ENCODE assay signal across 8 cellular contexts in the genomic region with DNA sequence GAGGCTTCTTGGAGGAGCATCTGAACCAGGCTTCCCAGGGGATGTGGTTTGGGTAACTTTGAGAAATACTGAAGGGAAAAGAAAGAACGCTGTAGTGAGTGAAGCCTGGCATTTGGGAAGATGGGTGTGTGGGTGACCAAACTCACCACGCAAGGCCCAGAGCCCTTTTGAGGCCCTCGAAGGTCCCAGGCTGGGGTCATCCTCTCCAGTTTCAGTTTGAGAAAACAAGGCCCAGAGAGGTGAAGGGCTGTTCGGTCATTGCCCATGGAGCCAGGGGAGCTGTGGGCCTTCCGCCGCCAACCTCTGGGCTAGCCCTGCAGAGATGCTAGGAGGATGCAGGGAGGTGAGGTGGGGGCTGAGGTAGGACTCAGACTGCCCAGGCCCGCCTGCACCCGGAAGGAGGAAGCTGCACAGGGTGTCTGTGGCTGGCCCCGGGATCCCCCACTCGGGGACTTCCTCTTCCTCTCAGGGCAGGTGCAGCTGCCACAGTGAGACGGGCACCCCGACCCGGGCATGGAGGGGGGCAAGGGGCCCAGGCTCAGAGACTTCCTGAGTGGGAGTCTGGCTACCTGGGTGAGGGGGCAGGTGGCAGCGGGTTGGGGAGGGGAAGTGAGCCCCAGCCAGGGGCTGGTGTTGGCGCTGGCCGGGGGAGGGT. TPM values are rescaled to one million over a fixed set of nuclear protein-coding genes. Genes with fewer than 3 reads are reported as not detected.
DNase-seq lines count a peak whose midpoint lies in the region; ATAC-seq and TF ChIP-seq lines count a peak whose summit lies in the region.

A gene with protein sequence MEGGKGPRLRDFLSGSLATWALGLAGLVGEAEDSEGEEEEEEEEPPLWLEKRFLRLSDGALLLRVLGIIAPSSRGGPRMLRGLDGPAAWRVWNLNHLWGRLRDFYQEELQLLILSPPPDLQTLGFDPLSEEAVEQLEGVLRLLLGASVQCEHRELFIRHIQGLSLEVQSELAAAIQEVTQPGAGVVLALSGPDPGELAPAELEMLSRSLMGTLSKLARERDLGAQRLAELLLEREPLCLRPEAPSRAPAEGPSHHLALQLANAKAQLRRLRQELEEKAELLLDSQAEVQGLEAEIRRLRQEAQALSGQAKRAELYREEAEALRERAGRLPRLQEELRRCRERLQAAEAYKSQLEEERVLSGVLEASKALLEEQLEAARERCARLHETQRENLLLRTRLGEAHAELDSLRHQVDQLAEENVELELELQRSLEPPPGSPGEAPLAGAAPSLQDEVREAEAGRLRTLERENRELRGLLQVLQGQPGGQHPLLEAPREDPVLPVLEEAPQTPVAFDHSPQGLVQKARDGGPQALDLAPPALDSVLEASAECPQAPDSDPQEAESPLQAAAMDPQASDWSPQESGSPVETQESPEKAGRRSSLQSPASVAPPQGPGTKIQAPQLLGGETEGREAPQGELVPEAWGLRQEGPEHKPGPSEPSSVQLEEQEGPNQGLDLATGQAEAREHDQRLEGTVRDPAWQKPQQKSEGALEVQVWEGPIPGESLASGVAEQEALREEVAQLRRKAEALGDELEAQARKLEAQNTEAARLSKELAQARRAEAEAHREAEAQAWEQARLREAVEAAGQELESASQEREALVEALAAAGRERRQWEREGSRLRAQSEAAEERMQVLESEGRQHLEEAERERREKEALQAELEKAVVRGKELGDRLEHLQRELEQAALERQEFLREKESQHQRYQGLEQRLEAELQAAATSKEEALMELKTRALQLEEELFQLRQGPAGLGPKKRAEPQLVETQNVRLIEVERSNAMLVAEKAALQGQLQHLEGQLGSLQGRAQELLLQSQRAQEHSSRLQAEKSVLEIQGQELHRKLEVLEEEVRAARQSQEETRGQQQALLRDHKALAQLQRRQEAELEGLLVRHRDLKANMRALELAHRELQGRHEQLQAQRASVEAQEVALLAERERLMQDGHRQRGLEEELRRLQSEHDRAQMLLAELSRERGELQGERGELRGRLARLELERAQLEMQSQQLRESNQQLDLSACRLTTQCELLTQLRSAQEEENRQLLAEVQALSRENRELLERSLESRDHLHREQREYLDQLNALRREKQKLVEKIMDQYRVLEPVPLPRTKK (N-terminal part only) (plus strand): TSS at position 451 of the 655 bp plus-strand sequence. CDS start 63 bp downstream, at position 514.

- H4K20me1 ChIP-seq in mammary epithelial cell (ENCODE audit: insufficient read depth, low read length): no peaks in the 10 kb centered on the region

- dilution Hi-C loops in mammary epithelial cell (cut with HindIII; ENCODE audit: low sequenced_read_pairs): no loop called here

- H3K4me1 Mint-ChIP-seq in MCF 10A (ENCODE audit: insufficient read depth, unreplicated experiment): peaks cover 15% of the 10 kb centered on the region
- H3K4me1 Mint-ChIP-seq in activated CD8-positive, alpha-beta T cell treated with anti-CD3 and anti-CD28 coated beads, Interleukin-2, amount 10 ng/mL, durations not matched to agents 7 days and 5 days (ENCODE audit: low read depth): peaks cover 53% of the 10 kb centered on the region
- H3K4me1 Mint-ChIP-seq in glutamatergic neuron (ENCODE audit: low read depth, unreplicated experiment): peaks cover 28% of the 10 kb centered on the region

- H3K27ac ChIP-seq in mammary epithelial cell (ENCODE audit: insufficient read depth, low read depth, low read length) (no peak within 1 kb of the TSS), A673 (ENCODE audit: low read depth, low read length, poor library complexity, severe bottlenecking) (no peak within 1 kb of the TSS)

- POLR2A ChIA-PET in MCF 10A (lab: Yijun Ruan, JAX) (interaction anchor here (1.2 to 15.4 kb wide), 2 partner anchors 22 to 68 kb away, joined by 3 to 285 read pairs; a partner anchor contains a TSS), A673 (lab: Charles Lee; ENCODE audit: low non-redundant PET) (no interaction called here)
- POLR2A ChIA-PET in activated CD8-positive, alpha-beta T cell treated with anti-CD3 and anti-CD28 coated beads, Interleukin-2, amount 10 ng/mL, durations not matched to agents 7 days and 5 days (lab: Charles Lee): interaction anchor here (0.6 to 4.3 kb wide), 11 partner anchors 8 to 567 kb away, joined by 3 to 37 read pairs (median 4); a partner anchor contains a TSS

- 80% methylated on average over 8 of the region's 16 CpGs for WGBS in mammary epithelial cell (ENCODE audit: low coverage, missing lambda C conversion rate)

- H3K27ac Mint-ChIP-seq in MCF 10A (ENCODE audit: low read depth, unreplicated experiment): peak within 1 kb of the TSS; percentile 7
- H3K27ac Mint-ChIP-seq in activated CD8-positive, alpha-beta T cell treated with anti-CD3 and anti-CD28 coated beads, Interleukin-2, amount 10 ng/mL, durations not matched to agents 7 days and 5 days: peak within 1 kb of the TSS; percentile 91
- peak within 1 kb of the TSS; percentile 82 for H3K27ac Mint-ChIP-seq in glutamatergic neuron (ENCODE audit: unreplicated experiment)

- H3K36me3 Mint-ChIP-seq in MCF 10A (ENCODE audit: insufficient read depth, unreplicated experiment) (no peaks in the 10 kb centered on the region), glutamatergic neuron (ENCODE audit: unreplicated experiment) (peaks cover 4% of the 10 kb centered on the region)
- peaks cover 38% of the 10 kb centered on the region for H3K36me3 Mint-ChIP-seq in activated CD8-positive, alpha-beta T cell treated with anti-CD3 and anti-CD28 coated beads, Interleukin-2, amount 10 ng/mL, durations not matched to agents 7 days and 5 days (ENCODE audit: low read depth)

- no peaks in the 10 kb centered on the region for H3K27me3 ChIP-seq in mammary epithelial cell (ENCODE audit: insufficient read depth, low read length)
- no peaks in the 10 kb centered on the region for H3K27me3 ChIP-seq in A673 (replicated peaks; ENCODE audit: insufficient read depth, low read depth, low read length, poor library complexity)

- H3K9me3 ChIP-seq in mammary epithelial cell (replicated peaks; ENCODE audit: insufficient read depth, low read length): no peaks in the 10 kb centered on the region
- H3K9me3 ChIP-seq in A673 (ENCODE audit: low read depth, low read length, poor library complexity, severe bottlenecking): no peaks in the 10 kb centered on the region

- H3K9me3 Mint-ChIP-seq in MCF 10A (ENCODE audit: unreplicated experiment): no peaks in the 10 kb centered on the region
- no peaks in the 10 kb centered on the region for H3K9me3 Mint-ChIP-seq in activated CD8-positive, alpha-beta T cell treated with anti-CD3 and anti-CD28 coated beads, Interleukin-2, amount 10 ng/mL, durations not matched to agents 7 days and 5 days (ENCODE audit: insufficient read depth)
- H3K9me3 Mint-ChIP-seq in glutamatergic neuron (ENCODE audit: unreplicated experiment): peaks cover 19% of the 10 kb centered on the region

- H3K27me3 Mint-ChIP-seq in MCF 10A (ENCODE audit: insufficient read depth, unreplicated experiment) (no peaks in the 10 kb centered on the region), glutamatergic neuron (ENCODE audit: unreplicated experiment) (peaks cover 8% of the 10 kb centered on the region)
- no peaks in the 10 kb centered on the region for H3K27me3 Mint-ChIP-seq in activated CD8-positive, alpha-beta T cell treated with anti-CD3 and anti-CD28 coated beads, Interleukin-2, amount 10 ng/mL, durations not matched to agents 7 days and 5 days (ENCODE audit: low read depth)

- DNase-seq in MCF 10A (ENCODE audit: unreplicated experiment): no peak
- no peak for DNase-seq in mammary epithelial cell
- peak; percentile 58 to 68 for DNase-seq in Kasumi-1 (lab: John Stamatoyannopoulos, UW)
- peak; percentile 91 for DNase-seq in activated CD8-positive, alpha-beta T cell treated with anti-CD3 and anti-CD28 coated beads, Interleukin-2, amount 10 ng/mL, durations not matched to agents 7 days and 5 days
- no peak for DNase-seq in glutamatergic neuron
- peak; percentile 85 for DNase-seq in stimulated activated CD4-positive, alpha-beta T cell treated with anti-CD3 and anti-CD28 coated beads, Interleukin-1b, Interleukin-23, amount 100 ng/mL, for 48 hours
- no peak for DNase-seq in A673 (ENCODE audit: low spot score)
- DNase-seq in NCI-H1048 (lab: John Stamatoyannopoulos, UW): no peak

- no TSS peak for BruUV-seq in MCF 10A (replicated peaks; lab: Mats Ljungman, UMichigan)
- BruUV-seq in mammary epithelial cell (replicated peaks; lab: Mats Ljungman, UMichigan): no TSS peak
- BruUV-seq in A673 (replicated peaks; lab: Mats Ljungman, UMichigan): no TSS peak

- peaks cover 19% of the 10 kb centered on the region for H3K4me1 ChIP-seq in mammary epithelial cell (ENCODE audit: insufficient read depth, low read length)
- H3K4me1 ChIP-seq in A673 (ENCODE audit: insufficient read depth, low read length, poor library complexity, severe bottlenecking): no peaks in the 10 kb centered on the region

- H3K36me3 ChIP-seq in mammary epithelial cell (ENCODE audit: insufficient read depth, low read length) (no peaks in the 10 kb centered on the region), A673 (ENCODE audit: insufficient read depth, low read length, poor library complexity, severe bottlenecking) (no peaks in the 10 kb centered on the region)

- peak; percentile 80 for ATAC-seq in activated CD8-positive, alpha-beta T cell treated with anti-CD3 and anti-CD28 coated beads, Interleukin-2, amount 10 ng/mL, durations not matched to agents 7 days and 5 days

- CTCF ChIA-PET in MCF 10A (lab: Yijun Ruan, JAX) (interaction anchor here (0.6 to 11.4 kb wide), 4 partner anchors 15 to 151 kb away, joined by 3 to 135 read pairs (median 31); no protein-coding TSS in a partner anchor), mammary epithelial cell (lab: Charles Lee; ENCODE audit: low non-redundant PET) (no interaction called here), A673 (lab: Charles Lee) (no interaction called here)
- CTCF ChIA-PET in activated CD8-positive, alpha-beta T cell treated with anti-CD3 and anti-CD28 coated beads, Interleukin-2, amount 10 ng/mL, durations not matched to agents 7 days and 5 days (lab: Charles Lee): interaction anchor here (1.3 to 5.3 kb wide), 5 partner anchors 9 to 99 kb away, joined by 3 to 47 read pairs (median 9); a partner anchor contains a TSS

- no peak within 1 kb of the TSS for H3K4me3 ChIP-seq in mammary epithelial cell (replicated peaks in 1 of 3; ENCODE audit: insufficient read depth in 1 of 3, low read depth in 2 of 3, low read length in 3 of 3)
- no peak within 1 kb of the TSS for H3K4me3 ChIP-seq in A673 (ENCODE audit: low read depth, low read length, poor library complexity, severe bottlenecking)

- no peak within 1 kb of the TSS for H3K4me2 ChIP-seq in mammary epithelial cell (ENCODE audit: insufficient read depth, low read depth, low read length)

- H3K4me3 Mint-ChIP-seq in MCF 10A (ENCODE audit: unreplicated experiment) (no peak within 1 kb of the TSS), glutamatergic neuron (ENCODE audit: unreplicated experiment) (peak within 1 kb of the TSS; percentile 81)
- H3K4me3 Mint-ChIP-seq in activated CD8-positive, alpha-beta T cell treated with anti-CD3 and anti-CD28 coated beads, Interleukin-2, amount 10 ng/mL, durations not matched to agents 7 days and 5 days: peak within 1 kb of the TSS; percentile 80

- no peak for TF ChIP-seq CTCF in MCF 10A (IDR thresholded peaks at IDR 0.05; ENCODE audit: unreplicated experiment)
- TF ChIP-seq CTCF in mammary epithelial cell (conservative IDR thresholded peaks at IDR 0.05 in 1 of 2, IDR thresholded peaks at IDR 0.05 in 1 of 2; ENCODE audit: extremely low read depth in 1 of 2, insufficient read depth in 1 of 2, low read depth in 1 of 2, low read length in 2 of 2): no peak
- no peak for TF ChIP-seq CTCF in glutamatergic neuron (IDR thresholded peaks at IDR 0.05; ENCODE audit: partially characterized antibody, unreplicated experiment)
- no peak for TF ChIP-seq CTCF in A673 (conservative IDR thresholded peaks at IDR 0.05; ENCODE audit: low read depth, low read length)

- in situ Hi-C loops in mammary epithelial cell (cut with MboI; ENCODE audit: low sequenced_read_pairs in 2 of 2): no loop called here

- intact Hi-C loops in MCF 10A (cut with micrococcal nuclease) (no loop called here), mammary epithelial cell (cut with micrococcal nuclease) (loop anchor here (5.0 kb wide), 1 partner anchor 88 kb away; a partner anchor contains a TSS), A673 (cut with micrococcal nuclease; ENCODE audit: unreplicated experiment) (no loop called here)

- H2AFZ ChIP-seq in mammary epithelial cell (ENCODE audit: low read depth, low read length): no peak within 1 kb of the TSS

- H3K79me2 ChIP-seq in mammary epithelial cell (ENCODE audit: insufficient read depth, low read length): no peaks in the 10 kb centered on the region

- no peak within 1 kb of the TSS for H3K9ac ChIP-seq in mammary epithelial cell (ENCODE audit: insufficient read depth, low read length)

RNA-seq across cellular contexts. Expression of the gene that starts here (rescaled TPM):
- total RNA-seq in MCF 10A (2022) (4.2 and 6.0 TPM in 2 replicates), mammary epithelial cell (1 to 10 TPM; 1.8 to 7.1 TPM), glutamatergic neuron (ENCODE audit: unreplicated experiment) (83.6 TPM), A673 (2021) (0.47 and 0.76 TPM in 2 replicates)
- polyA plus RNA-seq in mammary epithelial cell: 4.6 TPM
- 6.4 TPM for polyA minus RNA-seq in mammary epithelial cell
- 100 to 1,000 TPM; 127 TPM for total RNA-seq in activated CD8-positive, alpha-beta T cell treated with anti-CD3 and anti-CD28 coated beads, Interleukin-2, amount 10 ng/mL, durations not matched to agents 7 days and 5 days

Comparison
In these comparisons a context has a peak if more than half of its experiments do, and no peak if none do; other contexts are left out.
1. RNA of the gene that starts here (total RNA-seq): 127 TPM in activated CD8-positive, alpha-beta T cell treated with anti-CD3 and anti-CD28 coated beads, Interleukin-2, amount 10 ng/mL, durations not matched to agents 7 days and 5 days and 83.6 TPM in glutamatergic neuron (single experiment); 1.8 to 7.1 TPM in mammary epithelial cell, 4.2 to 6.0 TPM in MCF 10A and 0.47 to 0.76 TPM in A673; every median in the first group is over 10 times any median in the second.
2. CTCF ChIA-PET loops: an anchor here in MCF 10A (0.6 to 11.4 kb wide) and activated CD8-positive, alpha-beta T cell treated with anti-CD3 and anti-CD28 coated beads, Interleukin-2, amount 10 ng/mL, durations not matched to agents 7 days and 5 days (1.3 to 5.3 kb wide); none called in mammary epithelial cell and A673.
3. DNase-seq: peak in Kasumi-1 (2 of 2), activated CD8-positive, alpha-beta T cell treated with anti-CD3 and anti-CD28 coated beads, Interleukin-2, amount 10 ng/mL, durations not matched to agents 7 days and 5 days (single experiment) and stimulated activated CD4-positive, alpha-beta T cell treated with anti-CD3 and anti-CD28 coated beads, Interleukin-1b, Interleukin-23, amount 100 ng/mL, for 48 hours (single experiment); none in MCF 10A (single experiment), mammary epithelial cell (single experiment), glutamatergic neuron (single experiment), A673 (single experiment) and NCI-H1048 (single experiment).
4. H3K27ac Mint-ChIP-seq: peak in every context shown above with its lines; median percentile 91 in activated CD8-positive, alpha-beta T cell treated with anti-CD3 and anti-CD28 coated beads, Interleukin-2, amount 10 ng/mL, durations not matched to agents 7 days and 5 days; 82 in glutamatergic neuron; 7 in MCF 10A.